ENCODE assay signal across 8 cellular contexts in the genomic region with DNA sequence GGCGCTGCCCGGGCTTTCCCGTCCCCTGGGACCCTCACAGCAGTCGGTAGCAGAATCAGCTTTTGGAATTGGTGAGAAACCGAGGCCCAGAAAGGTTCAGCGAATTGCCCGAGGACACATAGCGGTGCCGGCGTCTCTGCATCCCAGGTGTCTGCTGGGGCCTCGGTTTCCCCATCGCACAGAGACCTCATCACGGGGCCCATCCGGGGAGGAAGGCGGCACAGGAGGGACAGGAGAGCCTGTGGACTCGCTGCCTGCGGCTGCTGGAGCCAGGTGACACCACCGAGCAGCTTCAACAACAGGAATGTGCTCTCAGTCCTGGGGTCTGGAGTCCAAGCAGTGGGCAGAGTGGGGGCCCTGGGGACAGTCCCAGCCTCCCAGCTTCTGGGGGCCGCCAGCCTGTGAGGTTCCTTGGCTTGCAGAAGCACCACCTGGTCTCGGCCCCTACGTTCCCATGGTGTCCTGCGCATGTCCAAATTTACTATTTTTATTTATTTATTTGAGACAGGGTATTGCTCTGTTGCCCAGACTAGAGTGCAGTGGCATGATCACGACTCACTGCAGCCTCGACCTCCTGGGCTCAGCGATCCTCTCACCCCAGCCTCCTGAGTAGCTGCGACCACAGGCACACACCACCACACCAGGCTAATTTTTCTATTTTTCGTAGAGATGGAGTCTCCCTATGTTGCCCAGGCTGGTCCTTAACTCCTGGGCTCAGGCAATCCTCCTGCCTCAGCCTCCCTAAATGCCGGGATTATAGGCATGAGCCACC. TPM values are rescaled to one million over a fixed set of nuclear protein-coding genes. Genes with fewer than 3 reads are reported as not detected.
A peak's percentile ranks its signal among the peaks of the same experiment; 100 is the strongest.
DNase-seq lines count a peak whose midpoint lies in the region; ATAC-seq and TF ChIP-seq lines count a peak whose summit lies in the region.

No MANE protein-coding gene starts in this region.

- H3K27ac ChIP-seq in heart right ventricle (peak overlapping the region in 3 of 10 donors; percentile 96 to 99 (median 98)), brain microvascular endothelial cell (no peak overlapping the region), mucosa of rectum (ENCODE audit: low read depth in 2 of 2, low read length in 2 of 2) (peak overlapping the region; percentile 96 to 97), vagina (peak overlapping the region; percentile 91)

- peak in 2 of 8 donors; percentile 1 to 16 for ATAC-seq in heart right ventricle
- no peak for ATAC-seq in HG02678 (IDR thresholded peaks at IDR 0.05; ENCODE audit: unreplicated experiment)
- no peak for ATAC-seq in GM21576 (IDR thresholded peaks at IDR 0.05; ENCODE audit: unreplicated experiment)

- no peak for TF ChIP-seq POLR2A in vagina (IDR thresholded peaks at IDR 0.05)

- intact Hi-C loops in heart right ventricle (cut with DNase I) (no loop called here), cardiac septum (cut with DNase I) (no loop called here), vagina (cut with DNase I) (no loop called here)

- peaks cover 0 to 29% (median 18%) of the 10 kb centered on the region in 9 donors for H3K36me3 ChIP-seq in heart right ventricle
- H3K36me3 ChIP-seq in brain microvascular endothelial cell (replicated peaks), result peaks cover 21% of the 10 kb centered on the region
- peaks cover 13 to 21% of the 10 kb centered on the region in 2 donors for H3K36me3 ChIP-seq in mucosa of rectum (ENCODE audit: control insufficient read depth in 2 of 2, insufficient read depth in 2 of 2, low read length in 2 of 2)
- H3K36me3 ChIP-seq in vagina, result peaks cover 0 to 21% of the 10 kb centered on the region in 2 donors

- TF ChIP-seq CTCF in heart right ventricle (IDR thresholded peaks at IDR 0.05) (no peak), brain microvascular endothelial cell (IDR thresholded peaks at IDR 0.05; ENCODE audit: low read depth, low read length, missing control alignments) (no peak), vagina (IDR thresholded peaks at IDR 0.05) (no peak)

- in situ Hi-C loops in brain microvascular endothelial cell (cut with HindIII; ENCODE audit: low pct_ligation_motif_present, low sequenced_read_pairs), result no loop called here

- DNase-seq in heart right ventricle (no peak), cardiac septum (ENCODE audit: low spot score) (no peak), brain microvascular endothelial cell (no peak), vagina (ENCODE audit: extremely low spot score in 2 of 2) (no peak)
- DNase-seq in activated effector memory CD4-positive, alpha-beta T cell treated with Interleukin-2 at 50 U/mL for 16 hours, result no peak

- H3K9ac ChIP-seq in mucosa of rectum (ENCODE audit: low read depth in 1 of 2, low read length in 2 of 2), result peak overlapping the region; percentile 60 to 89

- peak overlapping the region in 9 of 10 donors; percentile 85 to 100 (median 99) for H3K4me3 ChIP-seq in heart right ventricle
- H3K4me3 ChIP-seq in brain microvascular endothelial cell (ENCODE audit: low read depth, low read length), result peak overlapping the region; percentile 47
- peak overlapping the region; percentile 68 to 81 for H3K4me3 ChIP-seq in mucosa of rectum (ENCODE audit: low read length in 2 of 2)
- peak overlapping the region; percentile 74 to 100 for H3K4me3 ChIP-seq in vagina

- WGBS in heart right ventricle, 2 donors, result 54 to 57% methylated on average over 28 of the region's 28 CpGs

- H3K4me1 ChIP-seq in heart right ventricle (peaks cover 7 to 47% (median 32%) of the 10 kb centered on the region in 9 donors), mucosa of rectum (ENCODE audit: control insufficient read depth in 2 of 2, insufficient read depth in 2 of 2, low read length in 2 of 2) (peaks cover 38% of the 10 kb centered on the region in 2 donors), vagina (peaks cover 35% of the 10 kb centered on the region)

- H3K27me3 ChIP-seq in heart right ventricle (no peaks in the 10 kb centered on the region), brain microvascular endothelial cell (replicated peaks) (no peaks in the 10 kb centered on the region), mucosa of rectum (ENCODE audit: control insufficient read depth in 2 of 2, insufficient read depth in 2 of 2, low read length in 2 of 2) (no peaks in the 10 kb centered on the region), vagina (no peaks in the 10 kb centered on the region)

- H3K9me3 ChIP-seq in heart right ventricle, result no peaks in the 10 kb centered on the region
- no peaks in the 10 kb centered on the region for H3K9me3 ChIP-seq in mucosa of rectum (ENCODE audit: control insufficient read depth in 2 of 2, low read length in 2 of 2)
- no peaks in the 10 kb centered on the region for H3K9me3 ChIP-seq in vagina

RNA-seq across cellular contexts. Expression of gene COX19, which starts 0.5 kb away (rescaled TPM):
- total RNA-seq in heart right ventricle, result 1 to 10 TPM; 3.7 to 9.1 (median 6.1) TPM
- 1 to 10 TPM; 4.7 to 6.9 TPM for polyA plus RNA-seq in heart right ventricle
- 7.3 TPM for total RNA-seq in cardiac septum
- total RNA-seq in vagina, result 10.8 TPM

RNA-seq across cellular contexts. Expression of gene CYP2W1, which starts 7.1 kb away (rescaled TPM):
- total RNA-seq in heart right ventricle, result not detected
- polyA plus RNA-seq in heart right ventricle, result not detected
- not detected for total RNA-seq in cardiac septum
- total RNA-seq in vagina, result 2.0 TPM

RNA-seq across cellular contexts. Expression of gene ADAP1, which starts 21.4 kb away (rescaled TPM):
- total RNA-seq in heart right ventricle, result 10 to 100 TPM in 5 of 10 donors, 1 to 10 TPM in 5; 5.2 to 14.9 (median 9.7) TPM
- polyA plus RNA-seq in heart right ventricle, result 10 to 100 TPM in 1 of 2 donors, 1 to 10 TPM in 1; 2.3 to 13.5 TPM
- total RNA-seq in cardiac septum, result 12.5 TPM
- total RNA-seq in vagina, result 4.2 TPM

Comparison
In these comparisons a context has a peak if more than half of its experiments do, and no peak if none do; other contexts are left out.
1. H3K4me3 ChIP-seq: peak in every context shown above with its lines; median percentile 99 in heart right ventricle; 87 in vagina; 74 in mucosa of rectum; 47 in brain microvascular endothelial cell.